32 cellular contexts compared by ENCODE assay signal in genomic region chr1:119906927-119907652, GRCh38. TPM values are rescaled to one million over a fixed set of nuclear protein-coding genes. Genes with fewer than 3 reads are reported as not detected.
"Had no signal": no experiment of that assay in that cellular context is flagged by ENCODE, and none has a peak within 500 bp of the region (broad histone marks: within the 10 kb centered on the region; RNA-seq: fewer than 3 reads in every experiment).

No MANE protein-coding gene starts in this region.

- H3K4me1 Mint-ChIP-seq: activated B cell treated with CpG ODN at 0.5 μM for 24 hours had no signal

- H3K4me1 ChIP-seq: lower lobe of right lung, testis, transverse colon had no signal

- H3K9me3 Mint-ChIP-seq: T-helper 2 cell treated with Interferon-gamma antibody and Interleukin-4, amounts not matched to agents 5 μg/mL and 100 μg/mL, for 36 hours had no signal

- H3K27ac Mint-ChIP-seq: activated B cell treated with CpG ODN at 0.5 μM for 24 hours; activated T-cell treated with anti-CD3 and anti-CD28 coated beads, Interleukin-2, amount 50 U/mL, for 24 hours; effector memory CD8-positive, alpha-beta T cell; immature natural killer cell; natural killer cell treated with Interleukin-12 subunit alpha and Interleukin-12 subunit beta and Interleukin-15 and Interleukin-18, amount 100 ng/mL, for 72 hours; T-helper 2 cell treated with Interferon-gamma antibody and Interleukin-4, amounts not matched to agents 5 μg/mL and 100 μg/mL, for 36 hours had no signal

- H3K4me3 ChIP-seq: lower lobe of right lung, skin epidermis, testis, transverse colon had no signal

- H3K4me3 Mint-ChIP-seq: activated B cell treated with CpG ODN at 0.5 μM for 24 hours; activated T-cell treated with anti-CD3 and anti-CD28 coated beads, Interleukin-2, amount 50 U/mL, for 24 hours; effector memory CD8-positive, alpha-beta T cell; immature natural killer cell; natural killer cell treated with Interleukin-12 subunit alpha and Interleukin-12 subunit beta and Interleukin-15 and Interleukin-18, amount 100 ng/mL, for 72 hours; T-helper 2 cell treated with Interferon-gamma antibody and Interleukin-4, amounts not matched to agents 5 μg/mL and 100 μg/mL, for 36 hours had no signal

- H3K9me3 ChIP-seq: testis had no signal

- H3K27ac ChIP-seq: brain microvascular endothelial cell, lower lobe of right lung, skin epidermis, testis, transverse colon had no signal

- H3K27me3 ChIP-seq: brain microvascular endothelial cell, testis, transverse colon had no signal

- DNase-seq: activated B cell treated with CpG ODN at 0.5 μM for 24 hours; activated CD4-positive, alpha-beta T cell treated with anti-CD3 and anti-CD28 coated beads, Interleukin-2, amount 50 U/mL, for 1 hour; activated CD8-positive, alpha-beta memory T cell treated with anti-CD3 and anti-CD28 coated beads for 24 hours; activated CD8-positive, alpha-beta memory T cell treated with anti-CD3 and anti-CD28 coated beads, Interleukin-2, amount 50 U/mL, for 48 hours; activated gamma-delta T cell treated with Interleukin-2 at 50 U/mL for 16 hours; activated naive CD4-positive, alpha-beta T cell treated with anti-CD3 and anti-CD28 coated beads, Interleukin-2, amount 50 U/mL, for 16 hours; activated T-cell treated with anti-CD3 and anti-CD28 coated beads, Interleukin-2, amount 50 U/mL, for 24 hours; amniotic stem cell; brain microvascular endothelial cell; cortex of kidney; effector memory CD8-positive, alpha-beta T cell; erythroblast; foreskin fibroblast; head of caudate nucleus; hypothalamus; immature natural killer cell; kidney; lower lobe of right lung; mesenchymal stem cell; stimulated activated CD4-positive, alpha-beta T cell treated with anti-CD3 and anti-CD28 coated beads, Interleukin-4, amount 100 ng/mL, for 4 hours; stimulated activated CD8-positive, alpha-beta memory T cell treated with anti-CD3 and anti-CD28 coated beads, Interleukin-4, amount 100 ng/mL, for 48 hours; stimulated activated naive CD4-positive, alpha-beta T cell; T-helper 1 cell; testis; transverse colon had no signal

- H3K36me3 ChIP-seq: transverse colon had no signal

- ATAC-seq: effector memory CD8-positive, alpha-beta T cell; lower lobe of right lung; sciatic nerve had no signal

RNA-seq across cellular contexts. Expression of gene ADAM30, which starts 10.8 kb away (rescaled TPM):
- total RNA-seq: activated B cell treated with CpG ODN at 0.5 μM for 24 hours; astrocyte; cerebellum; kidney; lower lobe of right lung; natural killer cell treated with Interleukin-12 subunit alpha and Interleukin-12 subunit beta and Interleukin-15 and Interleukin-18, amount 100 ng/mL, for 72 hours; osteoblast; sciatic nerve; transverse colon had no signal
- polyA plus RNA-seq: immature natural killer cell had no signal
